ENCODE assay signal across 1 cellular context in the genomic region with DNA sequence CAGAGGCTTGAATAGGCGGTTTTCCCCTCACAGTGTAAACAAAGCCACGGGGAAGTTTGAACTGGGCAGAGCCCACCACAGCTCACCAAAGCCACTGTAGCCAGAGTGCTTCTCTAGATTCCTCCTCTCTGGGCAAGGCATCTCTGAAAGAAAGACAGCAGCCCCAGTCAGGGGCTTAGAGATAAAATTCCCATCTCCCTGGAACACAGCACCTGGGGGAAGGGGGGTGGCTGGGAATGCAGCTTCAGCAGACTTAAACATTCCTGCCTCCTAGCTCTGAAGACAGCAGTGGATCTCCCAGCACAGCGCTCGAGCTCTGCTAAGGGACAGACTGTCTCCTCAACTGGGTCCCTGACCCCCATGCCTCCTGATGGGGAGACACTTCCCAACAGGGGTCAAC.
TF ChIP-seq lines count a peak whose summit lies in the region.

No MANE protein-coding gene starts in this region.

TF ChIP-seq in H1, 55 proteins besides CTCF, POLR2A, EP300 and RAD21:
- TF ChIP-seq, protein P1, sequence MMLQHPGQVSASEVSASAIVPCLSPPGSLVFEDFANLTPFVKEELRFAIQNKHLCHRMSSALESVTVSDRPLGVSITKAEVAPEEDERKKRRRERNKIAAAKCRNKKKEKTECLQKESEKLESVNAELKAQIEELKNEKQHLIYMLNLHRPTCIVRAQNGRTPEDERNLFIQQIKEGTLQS (IDR thresholded peaks at IDR 0.05; ENCODE audit: insufficient read depth, low read depth, low read length): no peak
TF ChIP-seq in H1: peak in this region for 0.
